ENCODE assay signal across 16 cellular contexts in genomic region chr1:201841265-201841912, GRCh38. TPM values are rescaled to one million over a fixed set of nuclear protein-coding genes. Genes with fewer than 3 reads are reported as not detected.
"Had no signal": no experiment of that assay in that cellular context is flagged by ENCODE, and none has a peak within 500 bp of the region (broad histone marks: within the 10 kb centered on the region; RNA-seq: fewer than 3 reads in every experiment).

No MANE protein-coding gene starts in this region.

- H3K27me3 ChIP-seq: gastrocnemius medialis, left lung, right atrium auricular region, tibial artery, uterus had no signal

- ATAC-seq: esophagus mucosa; gastrocnemius medialis; left lung; stimulated activated naive CD8-positive, alpha-beta T cell treated with anti-CD3 and anti-CD28 coated beads, Interleukin-15, Interleukin-2, amounts not matched to agents 100 U/mL and 50 U/mL, for 24 hours had no signal

- H3K9me3 ChIP-seq: gastrocnemius medialis, left lung, right atrium auricular region, tibial artery, uterus had no signal

- H3K4me1 ChIP-seq: right atrium auricular region, uterus had no signal

- H3K4me3 ChIP-seq: gastrocnemius medialis, left lung, right atrium auricular region, tibial artery, uterus had no signal

- DNase-seq: activated CD4-positive, alpha-beta T cell treated with anti-CD3 and anti-CD28 coated beads for 1 hour; activated CD4-positive, alpha-beta T cell treated with anti-CD3 and anti-CD28 coated beads, Interleukin-2, amount 50 U/mL, for 48 hours; activated naive CD8-positive, alpha-beta T cell treated with anti-CD3 and anti-CD28 coated beads for 36 hours; amniotic stem cell; effector CD8-positive, alpha-beta T cell; gastrocnemius medialis; head of caudate nucleus; left lung; stimulated activated CD4-positive, alpha-beta T cell treated with anti-CD3 and anti-CD28 coated beads, Interleukin-2, amount 100 ng/mL, for 24 hours; stimulated activated naive CD8-positive, alpha-beta T cell treated with anti-CD3 and anti-CD28 coated beads, Interleukin-15, Interleukin-2, amounts not matched to agents 100 U/mL and 50 U/mL, for 24 hours; substantia nigra; tibial artery; uterus; WERI-Rb-1 had no signal

- H3K27ac ChIP-seq: gastrocnemius medialis, left lung, right atrium auricular region, tibial artery, uterus, WERI-Rb-1 had no signal

- H3K36me3 ChIP-seq: gastrocnemius medialis, left lung, right atrium auricular region, tibial artery, uterus had no signal

RNA-seq across cellular contexts. Expression of gene SHISA4, which starts 47.3 kb away (rescaled TPM):
- total RNA-seq: activated naive CD8-positive, alpha-beta T cell treated with anti-CD3 and anti-CD28 coated beads for 36 hours had no signal
